Comparison of ENCODE assay signal across 15 cellular contexts in genomic region chr18:32550958-32551357, GRCh38.
DNase-seq lines count a peak whose midpoint lies in the region; ATAC-seq and TF ChIP-seq lines count a peak whose summit lies in the region.
"Had no signal": no experiment of that assay in that cellular context is flagged by ENCODE, and none has a peak within 500 bp of the region (broad histone marks: within the 10 kb centered on the region; RNA-seq: fewer than 3 reads in every experiment).

No MANE protein-coding gene starts in this region.

- TF ChIP-seq POLR2A in transverse colon (IDR thresholded peaks at IDR 0.05) = no peak

- H3K27me3 ChIP-seq in OCI-LY3 (ENCODE audit: low read depth, low read length) (no peaks in the 10 kb centered on the region), transverse colon (no peaks in the 10 kb centered on the region)
- H3K27me3 ChIP-seq: neutrophil had no signal

- no peak overlapping the region for H3K27ac ChIP-seq in OCI-LY3 (ENCODE audit: low read length)
- H3K27ac ChIP-seq in transverse colon = no peak overlapping the region
- H3K27ac ChIP-seq: neutrophil had no signal

- H3K36me3 ChIP-seq in OCI-LY3 (replicated peaks; ENCODE audit: low read depth, low read length) (no peaks in the 10 kb centered on the region), transverse colon (no peaks in the 10 kb centered on the region)
- H3K36me3 ChIP-seq: neutrophil had no signal

- peaks cover 2% of the 10 kb centered on the region; the same call in 1 of the 2 replicates for H3K4me1 ChIP-seq in OCI-LY3 (ENCODE audit: low read length)
- peaks cover 0 to 3% (median 0%) of the 10 kb centered on the region in 4 donors for H3K4me1 ChIP-seq in transverse colon
- H3K4me1 ChIP-seq: Caco-2 had no signal

- H3K9me3 Mint-ChIP-seq in activated naive CD4-positive, alpha-beta T cell treated with anti-CD3 and anti-CD28 coated beads, Interleukin-2, amount 50 U/mL, for 24 hours = no peaks in the 10 kb centered on the region
- H3K9me3 Mint-ChIP-seq in activated naive CD4-positive, alpha-beta T cell treated with anti-CD3 and anti-CD28 coated beads for 36 hours = no peaks in the 10 kb centered on the region
- H3K9me3 Mint-ChIP-seq in progenitor cell of endocrine pancreas (ENCODE audit: low read depth) = peaks cover 3% of the 10 kb centered on the region
- H3K9me3 Mint-ChIP-seq in natural killer cell = no peaks in the 10 kb centered on the region
- H3K9me3 Mint-ChIP-seq: activated T-helper 17 cell treated with anti-CD3 and anti-CD28 coated beads, Interleukin-2, amount 50 U/mL, for 72 hours had no signal

- intact Hi-C loops in activated naive CD4-positive, alpha-beta T cell treated with anti-CD3 and anti-CD28 coated beads for 36 hours (cut with micrococcal nuclease) = loop anchor here (5.0 kb wide), 1 partner anchor 169 kb away; no protein-coding TSS in a partner anchor
- intact Hi-C loops in natural killer cell (cut with micrococcal nuclease) = no loop called here
- intact Hi-C loops in transverse colon (cut with DNase I; ENCODE audit: low total_unique reads) = loop anchor here (5.0 kb wide), 1 partner anchor 394 kb away; no protein-coding TSS in a partner anchor

- CTCF ChIA-PET in activated naive CD4-positive, alpha-beta T cell treated with anti-CD3 and anti-CD28 coated beads for 36 hours (lab: Charles Lee) = interaction anchor here (0.5 to 3.4 kb wide), 11 partner anchors 11 to 508 kb away, joined by 3 to 27 read pairs (median 8); no protein-coding TSS in a partner anchor

- H4K20me1 ChIP-seq in OCI-LY3 (ENCODE audit: insufficient read depth, low read length) = no peaks in the 10 kb centered on the region

- no peak overlapping the region for H3K9ac ChIP-seq in OCI-LY3 (ENCODE audit: low read length)

- no peaks in the 10 kb centered on the region for H3K4me1 Mint-ChIP-seq in activated naive CD4-positive, alpha-beta T cell treated with anti-CD3 and anti-CD28 coated beads, Interleukin-2, amount 50 U/mL, for 24 hours
- no peaks in the 10 kb centered on the region for H3K4me1 Mint-ChIP-seq in activated naive CD4-positive, alpha-beta T cell treated with anti-CD3 and anti-CD28 coated beads for 36 hours (ENCODE audit: low read depth)
- H3K4me1 Mint-ChIP-seq in progenitor cell of endocrine pancreas (ENCODE audit: low read depth) (peaks cover 11% of the 10 kb centered on the region), natural killer cell (no peaks in the 10 kb centered on the region)
- H3K4me1 Mint-ChIP-seq: activated T-helper 17 cell treated with anti-CD3 and anti-CD28 coated beads, Interleukin-2, amount 50 U/mL, for 72 hours had no signal

- no peak overlapping the region for H3K4me3 Mint-ChIP-seq in activated naive CD4-positive, alpha-beta T cell treated with anti-CD3 and anti-CD28 coated beads, Interleukin-2, amount 50 U/mL, for 24 hours
- H3K4me3 Mint-ChIP-seq in activated naive CD4-positive, alpha-beta T cell treated with anti-CD3 and anti-CD28 coated beads for 36 hours = no peak overlapping the region
- H3K4me3 Mint-ChIP-seq in progenitor cell of endocrine pancreas (ENCODE audit: low read depth) (no peak overlapping the region), natural killer cell (no peak overlapping the region)
- H3K4me3 Mint-ChIP-seq: activated T-helper 17 cell treated with anti-CD3 and anti-CD28 coated beads, Interleukin-2, amount 50 U/mL, for 72 hours had no signal

- DNase-seq in activated naive CD4-positive, alpha-beta T cell treated with anti-CD3 and anti-CD28 coated beads for 36 hours = no peak
- DNase-seq in fibroblast of the aortic adventitia (ENCODE audit: low read depth) = no peak
- DNase-seq in progenitor cell of endocrine pancreas (ENCODE audit: low spot score, unreplicated experiment) = no peak
- no peak for DNase-seq in natural killer cell
- DNase-seq in transverse colon = no peak
- DNase-seq: GOT3; NCI-H1048; PC-3; stimulated activated CD4-positive, alpha-beta T cell treated with anti-CD3 and anti-CD28 coated beads, Interleukin-4, amount 100 ng/mL, for 24 hours had no signal

- peaks cover 3% of the 10 kb centered on the region for H3K27me3 Mint-ChIP-seq in activated naive CD4-positive, alpha-beta T cell treated with anti-CD3 and anti-CD28 coated beads, Interleukin-2, amount 50 U/mL, for 24 hours
- peaks cover 8% of the 10 kb centered on the region for H3K27me3 Mint-ChIP-seq in activated naive CD4-positive, alpha-beta T cell treated with anti-CD3 and anti-CD28 coated beads for 36 hours (ENCODE audit: low read depth)
- peaks cover 8% of the 10 kb centered on the region for H3K27me3 Mint-ChIP-seq in progenitor cell of endocrine pancreas
- peaks cover 5 to 22% of the 10 kb centered on the region in 2 donors for H3K27me3 Mint-ChIP-seq in natural killer cell (ENCODE audit: low read depth in 2 of 2)

- H2AFZ ChIP-seq in OCI-LY3 (ENCODE audit: low read depth, low read length) = no peak overlapping the region

- H3K79me2 ChIP-seq in OCI-LY3 (ENCODE audit: low read length) = no peaks in the 10 kb centered on the region

- peak overlapping the region; percentile 11 for H3K27ac Mint-ChIP-seq in activated naive CD4-positive, alpha-beta T cell treated with anti-CD3 and anti-CD28 coated beads, Interleukin-2, amount 50 U/mL, for 24 hours
- no peak overlapping the region for H3K27ac Mint-ChIP-seq in activated naive CD4-positive, alpha-beta T cell treated with anti-CD3 and anti-CD28 coated beads for 36 hours
- H3K27ac Mint-ChIP-seq in progenitor cell of endocrine pancreas = no peak overlapping the region
- no peak overlapping the region for H3K27ac Mint-ChIP-seq in natural killer cell
- H3K27ac Mint-ChIP-seq: activated T-helper 17 cell treated with anti-CD3 and anti-CD28 coated beads, Interleukin-2, amount 50 U/mL, for 72 hours had no signal

- H3K9me3 ChIP-seq in OCI-LY3 (ENCODE audit: insufficient read depth, low read length) = no peaks in the 10 kb centered on the region
- no peaks in the 10 kb centered on the region for H3K9me3 ChIP-seq in transverse colon
- H3K9me3 ChIP-seq: Caco-2, neutrophil had no signal

- no peak overlapping the region for H3K4me3 ChIP-seq in OCI-LY3 (ENCODE audit: low read length)
- H3K4me3 ChIP-seq in fibroblast of the aortic adventitia (ENCODE audit: low read depth, low read length) = no peak overlapping the region
- H3K4me3 ChIP-seq in transverse colon = no peak overlapping the region

- ATAC-seq in natural killer cell (no peak), HG03135 (IDR thresholded peaks at IDR 0.05; ENCODE audit: unreplicated experiment) (no peak)
- ATAC-seq: activated T-helper 17 cell treated with anti-CD3 and anti-CD28 coated beads, Interleukin-2, amount 50 U/mL, for 72 hours; PC-3 had no signal

- WGBS in transverse colon (ENCODE audit: low coverage in 1 of 2), 2 donors = 40 to 61% methylated on average over 3 to 4 of the region's 4 CpGs

- no peak overlapping the region for H3K4me2 ChIP-seq in OCI-LY3 (ENCODE audit: low read length)

- no peaks in the 10 kb centered on the region for H3K36me3 Mint-ChIP-seq in activated naive CD4-positive, alpha-beta T cell treated with anti-CD3 and anti-CD28 coated beads, Interleukin-2, amount 50 U/mL, for 24 hours
- no peaks in the 10 kb centered on the region for H3K36me3 Mint-ChIP-seq in activated naive CD4-positive, alpha-beta T cell treated with anti-CD3 and anti-CD28 coated beads for 36 hours (ENCODE audit: low read depth)
- H3K36me3 Mint-ChIP-seq in progenitor cell of endocrine pancreas (ENCODE audit: insufficient read depth) (no peaks in the 10 kb centered on the region), natural killer cell (no peaks in the 10 kb centered on the region)

- in situ Hi-C loops in transverse colon (cut with MboI; ENCODE audit: low pct_ligation_motif_present in 1 of 4, low pct_unique_long_range_greater_than_20kb in 1 of 4, low sequenced_read_pairs in 3 of 4) = loop anchor here (5.0 to 25.0 kb wide), 7 partner anchors 276 to 814 kb away; no protein-coding TSS in a partner anchor

- TF ChIP-seq EP300 in transverse colon (IDR thresholded peaks at IDR 0.05; ENCODE audit: low read depth) = no peak

- TF ChIP-seq CTCF in OCI-LY3 (IDR thresholded peaks at IDR 0.05; ENCODE audit: low read depth, low read length) (peak; percentile 24; the same call in 1 of the 2 replicates), fibroblast of the aortic adventitia (IDR thresholded peaks at IDR 0.05; ENCODE audit: insufficient read depth, low read length) (peak; percentile 17), progenitor cell of endocrine pancreas (IDR thresholded peaks at IDR 0.05; ENCODE audit: unreplicated experiment) (peak; percentile 35), natural killer cell (IDR thresholded peaks at IDR 0.05) (no peak), transverse colon (IDR thresholded peaks at IDR 0.05) (no peak)

Comparison
In these comparisons a context has a peak if more than half of its experiments do, and no peak if none do; other contexts are left out.
1. CTCF ChIP-seq: peak in OCI-LY3 (single experiment), fibroblast of the aortic adventitia (single experiment) and progenitor cell of endocrine pancreas (single experiment); none in natural killer cell (single experiment) and transverse colon (0 of 5).